In the genomic region with DNA sequence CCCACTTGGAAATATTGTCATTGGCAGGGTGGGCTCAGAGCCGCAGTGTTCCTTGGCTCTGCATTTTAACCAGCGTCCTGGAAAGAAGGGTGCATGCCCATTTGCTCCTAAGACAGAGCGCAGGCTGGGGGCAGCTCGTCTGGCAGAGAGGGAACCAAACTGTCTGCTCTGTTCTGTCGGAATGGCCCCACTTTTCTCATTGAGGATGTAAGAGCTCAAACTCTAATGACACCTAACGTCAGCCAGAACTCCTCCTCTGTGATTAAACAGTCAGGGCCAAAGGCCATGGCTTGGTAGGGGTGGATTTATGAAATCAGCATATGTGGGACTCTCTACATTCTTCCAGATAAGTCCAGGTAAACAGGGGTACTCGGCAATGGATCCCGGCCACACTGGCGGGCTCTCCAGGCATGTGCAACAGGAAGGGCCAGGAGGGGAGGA, we compare ENCODE assay signal across 23 cellular contexts. TPM values are rescaled to one million over a fixed set of nuclear protein-coding genes. Genes with fewer than 3 reads are reported as not detected.
A peak's percentile ranks its signal among the peaks of the same experiment; 100 is the strongest.
DNase-seq lines count a peak whose midpoint lies in the region; ATAC-seq, FAIRE-seq and TF ChIP-seq lines count a peak whose summit lies in the region.
"Had no signal": no experiment of that assay in that cellular context is flagged by ENCODE, and none has a peak within 500 bp of the region (broad histone marks: within the 10 kb centered on the region; RNA-seq: fewer than 3 reads in every experiment).

No MANE protein-coding gene starts in this region.

- intact Hi-C loops in left cardiac atrium (cut with DNase I) (no loop called here), left ventricle myocardium superior (cut with micrococcal nuclease) (no loop called here), kidney (cut with DNase I) (no loop called here), mucosa of descending colon (cut with DNase I, micrococcal nuclease) (no loop called here), vagina (cut with DNase I) (no loop called here)

- H3K4me3 ChIP-seq in kidney (ENCODE audit: low read length in 2 of 2) (no peak overlapping the region), mucosa of descending colon (no peak overlapping the region), vagina (no peak overlapping the region)
- H3K4me3 ChIP-seq: MG63 had no signal

- TF ChIP-seq CTCF in kidney (IDR thresholded peaks at IDR 0.05; ENCODE audit: borderline replicate concordance, extremely low read depth, insufficient read depth) = no peak
- TF ChIP-seq CTCF in mucosa of descending colon (IDR thresholded peaks at IDR 0.05) = no peak
- no peak for TF ChIP-seq CTCF in vagina (IDR thresholded peaks at IDR 0.05)

- FAIRE-seq in kidney (lab: Jason Lieb, UNC) = no peak
- FAIRE-seq: GM12892, GM19239, HTR-8/SVneo had no signal

- no peak for TF ChIP-seq POLR2A in vagina (IDR thresholded peaks at IDR 0.05)

- H3K9me3 ChIP-seq in kidney (ENCODE audit: control insufficient read depth in 1 of 2, low read length in 2 of 2) = no peaks in the 10 kb centered on the region
- no peaks in the 10 kb centered on the region for H3K9me3 ChIP-seq in mucosa of descending colon
- no peaks in the 10 kb centered on the region for H3K9me3 ChIP-seq in vagina
- H3K9me3 ChIP-seq: MG63 had no signal

- H3K36me3 ChIP-seq in kidney (ENCODE audit: control insufficient read depth in 1 of 2, insufficient read depth in 2 of 2, low read length in 2 of 2) (peaks cover 6 to 25% of the 10 kb centered on the region in 2 donors), mucosa of descending colon (ENCODE audit: low read depth) (no peaks in the 10 kb centered on the region), vagina (peaks cover 0 to 3% of the 10 kb centered on the region in 2 donors)
- H3K36me3 ChIP-seq: MG63 had no signal

- DNase-seq in left cardiac atrium = peak; percentile 38
- no peak for DNase-seq in left ventricle myocardium superior
- DNase-seq in kidney = no peak
- peak in 1 of 3 donors; percentile 30 for DNase-seq in mucosa of descending colon
- DNase-seq in vagina (ENCODE audit: extremely low spot score in 2 of 2) = no peak
- DNase-seq in activated T-cell treated with anti-CD3 and anti-CD28 coated beads for 4 hours = no peak
- DNase-seq: DMS153, DND-41, H7, KBM-7, MG63, NCI-H1105 treated with DMSO at 0.1 percent for 48 hours, NCI-H146, NCI-H1930, NCI-H446 treated with DMSO at 0.1 percent for 48 hours, NCI-H526 treated with DMSO at 0.1 percent for 48 hours, RPMI8226, SHP77 had no signal

- ATAC-seq in left cardiac atrium = peak in 1 of 2 donors; percentile 37
- no peak for ATAC-seq in left ventricle myocardium superior
- ATAC-seq in mucosa of descending colon = peak; percentile 74
- ATAC-seq in GM21367 (IDR thresholded peaks at IDR 0.05; ENCODE audit: unreplicated experiment) = no peak
- ATAC-seq in HG03432 (IDR thresholded peaks at IDR 0.05; ENCODE audit: unreplicated experiment) = no peak

- H3K4me1 ChIP-seq in kidney (ENCODE audit: control insufficient read depth in 1 of 2, insufficient read depth in 1 of 2, low read depth in 1 of 2, low read length in 2 of 2) = peaks cover 35 to 58% of the 10 kb centered on the region in 2 donors
- peaks cover 6% of the 10 kb centered on the region for H3K4me1 ChIP-seq in mucosa of descending colon (ENCODE audit: low read depth)
- H3K4me1 ChIP-seq in vagina = peaks cover 30% of the 10 kb centered on the region

- H3K27me3 ChIP-seq in vagina = no peaks in the 10 kb centered on the region
- H3K27me3 ChIP-seq: MG63 had no signal

- peak overlapping the region; percentile 81 to 96 for H3K27ac ChIP-seq in kidney (ENCODE audit: low read depth in 2 of 2, low read length in 2 of 2)
- H3K27ac ChIP-seq in vagina = peak overlapping the region; percentile 96

- peak overlapping the region in 1 of 2 donors; percentile 49 for H3K9ac ChIP-seq in kidney (ENCODE audit: low read length in 2 of 2)

RNA-seq across cellular contexts. Expression of gene SLC47A1, which starts 18.1 kb away (rescaled TPM):
- total RNA-seq in left cardiac atrium = 1 to 10 TPM; 1.4 to 1.7 TPM
- 4.6 TPM for total RNA-seq in left ventricle myocardium superior
- total RNA-seq in kidney = 26.0 TPM
- polyA plus RNA-seq in kidney (ENCODE audit: insufficient read depth, low read depth, low replicate concordance) = 94.8 TPM
- 1 to 10 TPM; 1.0 to 2.9 (median 2.3) TPM for total RNA-seq in mucosa of descending colon
- 29.7 TPM for total RNA-seq in vagina
